In genomic region chrX:79259073-79259689, GRCh38 we compare ENCODE assay signal across 8 cellular contexts.
A peak's percentile ranks its signal among the peaks of the same experiment; 100 is the strongest.
DNase-seq lines count a peak whose midpoint lies in the region; ATAC-seq and TF ChIP-seq lines count a peak whose summit lies in the region.

No MANE protein-coding gene starts in this region.

- H3K4me1 Mint-ChIP-seq in naive thymus-derived CD4-positive, alpha-beta T cell = peaks cover 26 to 90% (median 82%) of the 10 kb centered on the region in 7 donors

- H3K27me3 ChIP-seq in naive thymus-derived CD4-positive, alpha-beta T cell (ENCODE audit: control insufficient read depth in 2 of 2, insufficient read depth in 2 of 2, low read length in 2 of 2) = no peaks in the 10 kb centered on the region
- no peaks in the 10 kb centered on the region for H3K27me3 ChIP-seq in PC-3 (ENCODE audit: low read length)

- H3K9me3 Mint-ChIP-seq in naive thymus-derived CD4-positive, alpha-beta T cell = peaks cover 0 to 13% (median 0%) of the 10 kb centered on the region in 11 donors

- intact Hi-C loops in naive thymus-derived CD4-positive, alpha-beta T cell (cut with micrococcal nuclease) = loop anchor here (1.0 to 10.0 kb wide), 12 partner anchors 10 to 1546 kb away; partner anchors contain the start of genes BRWD3 (in 1 of the 2), COX7B (in 1 of the 2), GPR174 (in 1 of the 2) and ITM2A (in 1 of the 2)
- intact Hi-C loops in PC-3 (cut with micrococcal nuclease) = no loop called here

- no peaks in the 10 kb centered on the region for H3K36me3 ChIP-seq in naive thymus-derived CD4-positive, alpha-beta T cell (ENCODE audit: control insufficient read depth in 2 of 3, insufficient read depth in 3 of 3, low read length in 3 of 3)
- no peaks in the 10 kb centered on the region for H3K36me3 ChIP-seq in PC-3 (ENCODE audit: low read depth, low read length)

- TF ChIP-seq CTCF in PC-3 (conservative IDR thresholded peaks at IDR 0.05; ENCODE audit: low read depth, low read length) = no peak

- peak overlapping the region; percentile 23 for H3K4me3 ChIP-seq in naive thymus-derived CD4-positive, alpha-beta T cell (ENCODE audit: low read length)
- H3K4me3 ChIP-seq in PC-3 (ENCODE audit: low read length) = no peak overlapping the region

- peak overlapping the region; percentile 83 to 98 (median 94) for H3K27ac Mint-ChIP-seq in naive thymus-derived CD4-positive, alpha-beta T cell

- H3K27ac ChIP-seq in naive thymus-derived CD4-positive, alpha-beta T cell (ENCODE audit: low read depth, low read length) = peak overlapping the region; percentile 78
- no peak overlapping the region for H3K27ac ChIP-seq in PC-3 (ENCODE audit: low read length)

- H3K36me3 Mint-ChIP-seq in naive thymus-derived CD4-positive, alpha-beta T cell = peaks cover 0 to 24% (median 0%) of the 10 kb centered on the region in 5 donors

- H3K79me2 ChIP-seq in PC-3 (ENCODE audit: low read length) = no peaks in the 10 kb centered on the region

- peaks cover 52 to 65% of the 10 kb centered on the region in 2 donors for H3K4me1 ChIP-seq in naive thymus-derived CD4-positive, alpha-beta T cell (ENCODE audit: control insufficient read depth in 2 of 2, insufficient read depth in 2 of 2, low read length in 2 of 2)
- no peaks in the 10 kb centered on the region for H3K4me1 ChIP-seq in PC-3 (ENCODE audit: insufficient read depth, low read length)

- H3K9ac ChIP-seq in PC-3 (ENCODE audit: low read length) = no peak overlapping the region

- ATAC-seq in HG03139 (IDR thresholded peaks at IDR 0.05; ENCODE audit: unreplicated experiment) = peak; percentile 93
- ATAC-seq in naive thymus-derived CD4-positive, alpha-beta T cell = peak; percentile 95
- no peak for ATAC-seq in PC-3

- no peaks in the 10 kb centered on the region for H3K9me2 ChIP-seq in PC-3 (replicated peaks; ENCODE audit: low read length)

- CTCF ChIA-PET in naive thymus-derived CD4-positive, alpha-beta T cell (lab: Charles Lee) = interaction anchor here (0.7 to 1.0 kb wide), 2 partner anchors 12 to 178 kb away, joined by 4 read pairs; no protein-coding TSS in a partner anchor
- CTCF ChIA-PET in PC-3 (lab: Charles Lee) = no interaction called here

- peak overlapping the region; percentile 10 to 86 (median 79) for H3K4me3 Mint-ChIP-seq in naive thymus-derived CD4-positive, alpha-beta T cell

- H3K4me2 ChIP-seq in PC-3 (ENCODE audit: low read length) = no peak overlapping the region

- peak; percentile 42 for DNase-seq in activated T-cell treated with anti-CD3 and anti-CD28 coated beads for 24 hours (ENCODE audit: low read depth)
- DNase-seq in activated T-cell treated with anti-CD3 and anti-CD28 coated beads, Interleukin-2, amount 50 U/mL, for 1 hour = no peak
- DNase-seq in activated CD4-positive, alpha-beta T cell treated with anti-CD3 and anti-CD28 coated beads for 1 hour = peak; percentile 13
- peak; percentile 4 to 84 (median 74) for DNase-seq in naive thymus-derived CD4-positive, alpha-beta T cell
- DNase-seq in NCI-H2029 (lab: John Stamatoyannopoulos, UW) = no peak
- DNase-seq in PC-3 = no peak
- DNase-seq in SHP77 (lab: John Stamatoyannopoulos, UW) = no peak

- H3F3A ChIP-seq in PC-3 (ENCODE audit: low read length, unreplicated experiment) = no peaks in the 10 kb centered on the region

- H2AFZ ChIP-seq in PC-3 (ENCODE audit: low read length) = no peak overlapping the region

- no TSS peak for BruUV-seq in PC-3 (replicated peaks; lab: Mats Ljungman, UMichigan)

- H3K27me3 Mint-ChIP-seq in naive thymus-derived CD4-positive, alpha-beta T cell = no peaks in the 10 kb centered on the region

- POLR2A ChIA-PET in naive thymus-derived CD4-positive, alpha-beta T cell (lab: Charles Lee) = interaction anchor here (0.6 to 2.2 kb wide), 13 partner anchors 9 to 401 kb away, joined by 3 to 8 read pairs (median 3); partner anchors contain the start of gene GPR174
- POLR2A ChIA-PET in PC-3 (lab: Charles Lee; ENCODE audit: unreplicated experiment) = no interaction called here

- no peaks in the 10 kb centered on the region for H4K20me1 ChIP-seq in PC-3 (ENCODE audit: low read length)

- no peaks in the 10 kb centered on the region for H3K9me3 ChIP-seq in naive thymus-derived CD4-positive, alpha-beta T cell (ENCODE audit: control insufficient read depth in 2 of 3, low read length in 3 of 3)
- no peaks in the 10 kb centered on the region for H3K9me3 ChIP-seq in PC-3 (ENCODE audit: low read length)

Comparison
In these comparisons a context has a peak if more than half of its experiments do, and no peak if none do; other contexts are left out.
1. DNase-seq: peak in activated T-cell treated with anti-CD3 and anti-CD28 coated beads for 24 hours (single experiment), activated CD4-positive, alpha-beta T cell treated with anti-CD3 and anti-CD28 coated beads for 1 hour (single experiment) and naive thymus-derived CD4-positive, alpha-beta T cell (9 of 9); none in activated T-cell treated with anti-CD3 and anti-CD28 coated beads, Interleukin-2, amount 50 U/mL, for 1 hour (single experiment), NCI-H2029 (single experiment), PC-3 (single experiment) and SHP77 (0 of 2).